1 cellular context compared by ENCODE assay signal in the genomic region with DNA sequence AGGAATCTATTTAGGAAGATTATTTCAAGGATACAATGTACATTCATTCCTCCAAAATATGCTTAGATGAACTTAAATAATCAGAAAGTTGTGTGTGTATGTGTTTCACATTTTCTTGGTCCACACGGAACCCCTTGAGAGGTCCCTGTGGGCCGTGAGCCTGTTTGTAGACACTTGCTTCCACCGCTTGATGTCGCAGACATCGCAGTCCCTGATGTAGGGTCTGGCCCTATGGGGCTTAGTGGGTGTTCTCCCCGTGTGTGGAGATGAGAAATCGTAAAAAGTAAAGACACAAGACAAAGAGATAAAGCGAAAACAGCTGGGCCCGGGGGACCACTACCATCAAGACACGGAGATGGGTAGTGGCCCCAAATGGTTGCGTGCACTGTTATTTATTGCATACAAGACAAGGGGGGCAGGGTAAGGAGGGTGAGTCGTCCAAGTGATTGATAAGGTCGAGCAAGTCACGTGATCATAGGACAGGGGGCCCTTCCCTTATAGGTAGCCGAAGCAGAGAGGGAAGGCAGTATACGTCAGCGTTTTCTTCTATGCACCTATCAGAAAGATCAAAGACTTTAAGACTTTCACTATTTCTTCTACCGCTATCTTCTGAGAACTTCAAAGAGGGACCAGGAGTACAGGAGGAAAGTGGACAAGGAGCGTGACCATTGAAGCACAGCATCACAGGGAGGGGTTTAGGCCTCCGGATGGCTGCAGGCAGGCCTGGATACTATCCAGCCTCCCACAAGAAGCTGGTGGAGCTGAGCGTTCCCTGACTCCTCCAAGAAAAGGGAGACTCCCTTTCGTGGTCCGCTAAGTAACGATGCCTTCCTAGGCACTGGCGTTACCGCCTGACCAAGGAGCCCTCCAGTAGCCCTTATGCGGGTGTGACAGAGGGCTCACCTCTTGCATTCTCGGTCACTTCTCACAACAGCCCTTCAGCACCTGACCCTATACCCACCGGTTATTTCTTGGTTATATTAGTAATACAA.
TF ChIP-seq lines count a peak whose summit lies in the region.

No MANE protein-coding gene starts in this region.

TF ChIP-seq in HepG2, 621 proteins besides CTCF, POLR2A, EP300 and RAD21:
- TF ChIP-seq, protein P1, sequence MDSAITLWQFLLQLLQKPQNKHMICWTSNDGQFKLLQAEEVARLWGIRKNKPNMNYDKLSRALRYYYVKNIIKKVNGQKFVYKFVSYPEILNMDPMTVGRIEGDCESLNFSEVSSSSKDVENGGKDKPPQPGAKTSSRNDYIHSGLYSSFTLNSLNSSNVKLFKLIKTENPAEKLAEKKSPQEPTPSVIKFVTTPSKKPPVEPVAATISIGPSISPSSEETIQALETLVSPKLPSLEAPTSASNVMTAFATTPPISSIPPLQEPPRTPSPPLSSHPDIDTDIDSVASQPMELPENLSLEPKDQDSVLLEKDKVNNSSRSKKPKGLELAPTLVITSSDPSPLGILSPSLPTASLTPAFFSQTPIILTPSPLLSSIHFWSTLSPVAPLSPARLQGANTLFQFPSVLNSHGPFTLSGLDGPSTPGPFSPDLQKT (CRISPR knock-in tag; IDR thresholded peaks at IDR 0.05; ENCODE audit: borderline replicate concordance) = no peak
- TF ChIP-seq, protein P2, sequence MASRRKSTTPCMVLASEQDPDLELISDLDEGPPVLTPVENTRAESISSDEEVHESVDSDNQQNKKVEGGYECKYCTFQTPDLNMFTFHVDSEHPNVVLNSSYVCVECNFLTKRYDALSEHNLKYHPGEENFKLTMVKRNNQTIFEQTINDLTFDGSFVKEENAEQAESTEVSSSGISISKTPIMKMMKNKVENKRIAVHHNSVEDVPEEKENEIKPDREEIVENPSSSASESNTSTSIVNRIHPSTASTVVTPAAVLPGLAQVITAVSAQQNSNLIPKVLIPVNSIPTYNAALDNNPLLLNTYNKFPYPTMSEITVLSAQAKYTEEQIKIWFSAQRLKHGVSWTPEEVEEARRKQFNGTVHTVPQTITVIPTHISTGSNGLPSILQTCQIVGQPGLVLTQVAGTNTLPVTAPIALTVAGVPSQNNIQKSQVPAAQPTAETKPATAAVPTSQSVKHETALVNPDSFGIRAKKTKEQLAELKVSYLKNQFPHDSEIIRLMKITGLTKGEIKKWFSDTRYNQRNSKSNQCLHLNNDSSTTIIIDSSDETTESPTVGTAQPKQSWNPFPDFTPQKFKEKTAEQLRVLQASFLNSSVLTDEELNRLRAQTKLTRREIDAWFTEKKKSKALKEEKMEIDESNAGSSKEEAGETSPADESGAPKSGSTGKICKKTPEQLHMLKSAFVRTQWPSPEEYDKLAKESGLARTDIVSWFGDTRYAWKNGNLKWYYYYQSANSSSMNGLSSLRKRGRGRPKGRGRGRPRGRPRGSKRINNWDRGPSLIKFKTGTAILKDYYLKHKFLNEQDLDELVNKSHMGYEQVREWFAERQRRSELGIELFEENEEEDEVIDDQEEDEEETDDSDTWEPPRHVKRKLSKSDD (CRISPR knock-in tag; IDR thresholded peaks at IDR 0.05; ENCODE audit: low read depth) = no peak
- no peak for TF ChIP-seq ZMAT3 (CRISPR knock-in tag; conservative IDR thresholded peaks at IDR 0.05)
- TF ChIP-seq EZH2 (conservative IDR thresholded peaks at IDR 0.05; ENCODE audit: low read depth, low read length) = no peak
- TF ChIP-seq RELA (CRISPR knock-in tag; IDR thresholded peaks at IDR 0.05) = no peak
- peak; percentile 36; the same call in 1 of the 2 replicates for TF ChIP-seq RAD51 (IDR thresholded peaks at IDR 0.05; ENCODE audit: borderline replicate concordance)
- no peak for TF ChIP-seq FUBP1 (CRISPR knock-in tag; IDR thresholded peaks at IDR 0.05; ENCODE audit: borderline replicate concordance)
TF ChIP-seq in HepG2: peak in this region for 1.
